8 cellular contexts compared by ENCODE assay signal in the genomic region with DNA sequence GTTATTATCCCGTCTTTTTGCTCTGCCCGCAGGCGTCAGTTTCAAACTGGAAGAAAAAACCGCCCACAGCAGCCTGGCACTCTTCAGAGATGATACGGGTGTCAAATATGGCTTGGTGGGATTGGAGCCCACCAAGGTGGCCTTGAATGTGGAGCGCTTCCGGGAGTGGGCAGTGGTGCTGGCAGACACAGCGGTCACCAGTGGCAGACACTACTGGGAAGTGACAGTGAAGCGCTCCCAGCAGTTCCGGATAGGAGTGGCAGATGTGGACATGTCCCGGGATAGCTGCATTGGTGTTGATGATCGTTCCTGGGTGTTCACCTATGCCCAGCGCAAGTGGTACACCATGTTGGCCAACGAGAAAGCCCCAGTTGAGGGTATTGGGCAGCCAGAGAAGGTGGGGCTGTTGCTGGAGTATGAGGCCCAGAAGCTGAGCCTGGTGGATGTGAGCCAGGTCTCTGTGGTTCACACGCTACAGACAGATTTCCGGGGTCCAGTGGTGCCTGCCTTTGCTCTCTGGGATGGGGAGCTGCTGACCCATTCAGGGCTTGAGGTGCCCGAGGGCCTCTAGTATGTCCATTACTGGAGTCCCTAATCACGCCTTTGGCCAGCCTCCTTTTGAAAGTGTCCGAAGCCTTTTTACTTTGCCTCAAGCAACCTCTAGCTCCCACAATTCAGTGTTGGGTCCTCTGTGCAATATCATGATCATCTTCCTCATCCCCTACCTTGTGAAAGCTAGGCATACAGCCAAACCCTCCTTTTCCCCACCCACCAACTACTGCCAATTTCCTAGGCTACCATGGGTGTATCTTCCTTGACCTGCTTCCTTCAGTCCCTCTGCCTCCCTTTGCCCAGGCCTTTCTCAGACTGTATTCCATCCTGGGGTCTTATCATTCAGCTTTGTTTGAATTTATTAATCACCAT. TPM values are rescaled to one million over a fixed set of nuclear protein-coding genes. Genes with fewer than 3 reads are reported as not detected.
DNase-seq lines count a peak whose midpoint lies in the region; ATAC-seq, FAIRE-seq and TF ChIP-seq lines count a peak whose summit lies in the region.

No MANE protein-coding gene starts in this region.

- H3K4me3 ChIP-seq in Panc1 (ENCODE audit: low read depth in 2 of 2, low read length in 2 of 2) (peak overlapping the region; percentile 98 to 100), colonic mucosa (peak overlapping the region; percentile 90)

- no TSS peak for BruUV-seq in Panc1 (replicated peaks; lab: Mats Ljungman, UMichigan)

- FAIRE-seq in urothelium cell line (lab: Jason Lieb, UNC): no peak

- DNase-seq in NCI-H510A treated with DMSO at 0.1 percent for 48 hours (lab: John Stamatoyannopoulos, UW): peak; percentile 18
- no peak for DNase-seq in NCI-H510A (lab: John Stamatoyannopoulos, UW)
- DNase-seq in Panc1 (ENCODE audit: low read depth, low spot score): no peak
- DNase-seq in colonic mucosa: peak; percentile 42
- DNase-seq in midbrain (lab: John Stamatoyannopoulos, UW): peak; percentile 36
- DNase-seq in urothelium cell line (ENCODE audit: low spot score): peak; percentile 31
- no peak for DNase-seq in NCI-H82 (lab: John Stamatoyannopoulos, UW)
- no peak for DNase-seq in iPS-NIHi7 (ENCODE audit: extremely low spot score)

- TF ChIP-seq CTCF in Panc1 (IDR thresholded peaks at IDR 0.05) (no peak), colonic mucosa (IDR thresholded peaks at IDR 0.05) (no peak)

- intact Hi-C loops in Panc1 (cut with micrococcal nuclease; ENCODE audit: unreplicated experiment) (loop anchor here (5.0 to 10.0 kb wide), 2 partner anchors 104 to 152 kb away; partner anchors contain the start of genes APOF, CNPY2 and STAT2), colonic mucosa (cut with DNase I) (no loop called here)

- ATAC-seq in Panc1: peak; percentile 27

- H3K27me3 ChIP-seq in Panc1 (ENCODE audit: control insufficient read depth, insufficient read depth, low read length) (no peaks in the 10 kb centered on the region), colonic mucosa (no peaks in the 10 kb centered on the region)

- H3K27ac ChIP-seq in Panc1 (ENCODE audit: low read length) (peak overlapping the region; percentile 100), colonic mucosa (peak overlapping the region; percentile 87)

- H3K4me1 ChIP-seq in Panc1 (ENCODE audit: control insufficient read depth, insufficient read depth, low read length): peaks cover 9% of the 10 kb centered on the region
- peaks cover 5% of the 10 kb centered on the region for H3K4me1 ChIP-seq in colonic mucosa

- H3K9me3 ChIP-seq in Panc1 (ENCODE audit: control insufficient read depth, insufficient read depth, low read depth, low read length) (no peaks in the 10 kb centered on the region), colonic mucosa (no peaks in the 10 kb centered on the region)

- in situ Hi-C loops in Panc1 (cut with HindIII; ENCODE audit: low pct_unique_long_range_greater_than_20kb, low sequenced_read_pairs): no loop called here

- POLR2A ChIA-PET in Panc1 (lab: Charles Lee): interaction anchor here (0.6 kb wide), 2 partner anchors 36 to 169 kb away, joined by 4 to 10 read pairs; no protein-coding TSS in a partner anchor

- peak overlapping the region; percentile 75 to 93 for H3K9ac ChIP-seq in colonic mucosa (ENCODE audit: low read depth in 2 of 2, low read length in 2 of 2)

- H3K36me3 ChIP-seq in Panc1 (ENCODE audit: control insufficient read depth, insufficient read depth, low read length) (peaks cover 4% of the 10 kb centered on the region; the same call in 1 of the 2 replicates), colonic mucosa (no peaks in the 10 kb centered on the region)

- CTCF ChIA-PET in Panc1 (lab: Charles Lee): interaction anchor here (0.6 kb wide), 1 partner anchor 104 kb away, joined by 3 read pairs; no protein-coding TSS in a partner anchor

RNA-seq across cellular contexts. Expression of gene SPRYD4, which starts 0.9 kb away (rescaled TPM):
- total RNA-seq in Panc1 (2021; ENCODE audit: unreplicated experiment) (3.7 TPM), colonic mucosa (1 to 10 TPM; 4.0 to 4.2 TPM)
- 1.5 TPM for polyA plus RNA-seq in Panc1 (2012; ENCODE audit: insufficient read length)

RNA-seq across cellular contexts. Expression of gene MIP, which starts 14.8 kb away (rescaled TPM):
- total RNA-seq in Panc1 (2021; ENCODE audit: unreplicated experiment): not detected
- polyA plus RNA-seq in Panc1 (2012; ENCODE audit: insufficient read length): not detected
- not detected for total RNA-seq in colonic mucosa

RNA-seq across cellular contexts. Expression of gene GLS2, which starts 18.7 kb away (rescaled TPM):
- 1.3 TPM for total RNA-seq in Panc1 (2021; ENCODE audit: unreplicated experiment)
- polyA plus RNA-seq in Panc1 (2012; ENCODE audit: insufficient read length): 1.1 TPM
- total RNA-seq in colonic mucosa: 1 to 10 TPM; 1.7 to 3.0 TPM

RNA-seq across cellular contexts. Expression of gene TIMELESS, which starts 20.0 kb away (rescaled TPM):
- total RNA-seq in Panc1 (2021; ENCODE audit: unreplicated experiment) (46.2 TPM), colonic mucosa (10 to 100 TPM in 1 of 2 donors, 1 to 10 TPM in 1; 9.1 to 36.4 TPM)
- polyA plus RNA-seq in Panc1 (2012; ENCODE audit: insufficient read length): 21.2 TPM

RNA-seq across cellular contexts. Expression of gene RBMS2, which starts 52.4 kb away (rescaled TPM):
- total RNA-seq in Panc1 (2021; ENCODE audit: unreplicated experiment) (18.2 TPM), colonic mucosa (10 to 100 TPM; 16.8 to 42.7 TPM)
- 12.1 TPM for polyA plus RNA-seq in Panc1 (2012; ENCODE audit: insufficient read length)

Comparison
In these comparisons a context has a peak if more than half of its experiments do, and no peak if none do; other contexts are left out.
1. DNase-seq: peak in NCI-H510A treated with DMSO at 0.1 percent for 48 hours (single experiment), colonic mucosa (single experiment), midbrain (single experiment) and urothelium cell line (single experiment); none in NCI-H510A (single experiment), Panc1 (single experiment), NCI-H82 (single experiment) and iPS-NIHi7 (single experiment).